In the genomic region with DNA sequence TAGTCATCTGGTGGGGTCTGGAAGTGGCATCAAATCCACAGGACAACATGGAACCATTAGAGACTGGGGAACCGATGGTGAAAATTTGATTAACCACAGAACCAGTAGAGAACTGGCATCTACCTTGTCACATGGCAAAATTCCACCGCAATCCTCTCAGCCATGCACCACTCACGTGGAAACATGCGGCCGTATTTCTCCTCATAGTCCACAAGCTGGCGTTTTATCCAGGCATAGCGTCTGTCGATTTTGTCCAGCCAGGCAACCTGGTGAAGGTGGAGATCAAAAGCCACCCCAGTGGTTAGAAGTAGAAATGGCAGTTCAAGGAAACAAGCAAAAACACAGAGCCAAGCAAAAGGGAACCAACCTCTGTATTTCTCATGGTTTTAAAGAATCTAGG, we compare ENCODE assay signal across 25 cellular contexts.
"Had no signal": no experiment of that assay in that cellular context is flagged by ENCODE, and none has a peak within 500 bp of the region (broad histone marks: within the 10 kb centered on the region; RNA-seq: fewer than 3 reads in every experiment).

No MANE protein-coding gene starts in this region.

- H3K4me1 ChIP-seq: colonic mucosa, prostate gland, testis, vagina had no signal

- H3K4me2 ChIP-seq: hepatocyte had no signal

- H3K27ac Mint-ChIP-seq: activated CD4-positive, alpha-beta memory T cell treated with anti-CD3 and anti-CD28 coated beads for 36 hours; activated naive CD4-positive, alpha-beta T cell treated with anti-CD3 and anti-CD28 coated beads, Interleukin-2, amount 10 ng/mL, durations not matched to agents 7 days and 5 days; activated naive CD8-positive, alpha-beta T cell treated with anti-CD3 and anti-CD28 coated beads, Interleukin-2, amount 50 U/mL, for 24 hours; activated T-cell treated with anti-CD3 and anti-CD28 coated beads, Interleukin-2, amount 50 U/mL, for 72 hours; natural killer cell; stimulated activated naive B cell treated with anti-CD40 and anti-IgM and Interleukin-4, amounts not matched to agents 10 μg/mL and 1 μg/mL and 100 μg/mL, for 72 hours; T-helper 1 cell treated with Interleukin-12 subunit alpha and Interleukin-12 subunit beta and Interleukin-4 antibody, amounts not matched to agents 30 μg/mL and 1 μg/mL, for 36 hours; type B pancreatic cell had no signal

- H3K36me3 ChIP-seq: colonic mucosa, prostate gland had no signal

- H3K79me2 ChIP-seq: hepatocyte had no signal

- H3K9me3 Mint-ChIP-seq: activated CD4-positive, alpha-beta memory T cell treated with anti-CD3 and anti-CD28 coated beads for 36 hours; activated naive CD4-positive, alpha-beta T cell treated with anti-CD3 and anti-CD28 coated beads, Interleukin-2, amount 10 ng/mL, durations not matched to agents 7 days and 5 days; activated naive CD8-positive, alpha-beta T cell treated with anti-CD3 and anti-CD28 coated beads, Interleukin-2, amount 50 U/mL, for 24 hours; activated T-cell treated with anti-CD3 and anti-CD28 coated beads, Interleukin-2, amount 50 U/mL, for 72 hours; natural killer cell; stimulated activated naive B cell treated with anti-CD40 and anti-IgM and Interleukin-4, amounts not matched to agents 10 μg/mL and 1 μg/mL and 100 μg/mL, for 72 hours; T-helper 1 cell treated with Interleukin-12 subunit alpha and Interleukin-12 subunit beta and Interleukin-4 antibody, amounts not matched to agents 30 μg/mL and 1 μg/mL, for 36 hours; type B pancreatic cell had no signal

- H3K4me1 Mint-ChIP-seq: natural killer cell; stimulated activated naive B cell treated with anti-CD40 and anti-IgM and Interleukin-4, amounts not matched to agents 10 μg/mL and 1 μg/mL and 100 μg/mL, for 72 hours had no signal

- H3K9me3 ChIP-seq: colonic mucosa, prostate gland, testis, vagina had no signal

- H3K36me3 Mint-ChIP-seq: natural killer cell had no signal

- H3K27ac ChIP-seq: cardiac muscle cell, colonic mucosa, hepatocyte, prostate gland, testis, vagina had no signal

- H3K27me3 Mint-ChIP-seq: activated CD4-positive, alpha-beta memory T cell treated with anti-CD3 and anti-CD28 coated beads for 36 hours; activated naive CD4-positive, alpha-beta T cell treated with anti-CD3 and anti-CD28 coated beads, Interleukin-2, amount 10 ng/mL, durations not matched to agents 7 days and 5 days; activated naive CD8-positive, alpha-beta T cell treated with anti-CD3 and anti-CD28 coated beads, Interleukin-2, amount 50 U/mL, for 24 hours; stimulated activated naive B cell treated with anti-CD40 and anti-IgM and Interleukin-4, amounts not matched to agents 10 μg/mL and 1 μg/mL and 100 μg/mL, for 72 hours; type B pancreatic cell had no signal

- H2AFZ ChIP-seq: hepatocyte had no signal

- DNase-seq: activated CD4-positive, alpha-beta memory T cell treated with anti-CD3 and anti-CD28 coated beads for 36 hours; activated CD4-positive, alpha-beta T cell treated with anti-CD3 and anti-CD28 coated beads for 48 hours; activated CD4-positive, CD25-positive, alpha-beta regulatory T cell; activated effector memory CD4-positive, alpha-beta T cell treated with Interleukin-2 at 50 U/mL for 16 hours; activated naive CD4-positive, alpha-beta T cell treated with anti-CD3 and anti-CD28 coated beads, Interleukin-2, amount 10 ng/mL, durations not matched to agents 7 days and 5 days; activated naive CD8-positive, alpha-beta T cell treated with anti-CD3 and anti-CD28 coated beads, Interleukin-2, amount 50 U/mL, for 24 hours; activated T-cell treated with anti-CD3 and anti-CD28 coated beads, Interleukin-2, amount 50 U/mL, for 72 hours; colonic mucosa; erythroblast; foreskin melanocyte; left ventricle myocardium superior; mammary epithelial cell; midbrain; natural killer cell; right cardiac atrium; stimulated activated CD4-positive, alpha-beta T cell treated with anti-CD3 and anti-CD28 coated beads, Interleukin-12 subunit alpha, Interleukin-12 subunit beta, amount 100 ng/mL, for 4 hours; stimulated activated CD4-positive, alpha-beta T cell treated with anti-CD3 and anti-CD28 coated beads, Interleukin-1b, Interleukin-23, amount 100 ng/mL, for 48 hours; stimulated activated naive B cell treated with anti-CD40 and anti-IgM and Interleukin-4, amounts not matched to agents 10 μg/mL and 1 μg/mL and 100 μg/mL, for 72 hours; testis had no signal

- H3K27me3 ChIP-seq: cardiac muscle cell, colonic mucosa, hepatocyte, testis, vagina had no signal

- H3K4me3 Mint-ChIP-seq: activated CD4-positive, alpha-beta memory T cell treated with anti-CD3 and anti-CD28 coated beads for 36 hours; activated naive CD4-positive, alpha-beta T cell treated with anti-CD3 and anti-CD28 coated beads, Interleukin-2, amount 10 ng/mL, durations not matched to agents 7 days and 5 days; activated naive CD8-positive, alpha-beta T cell treated with anti-CD3 and anti-CD28 coated beads, Interleukin-2, amount 50 U/mL, for 24 hours; activated T-cell treated with anti-CD3 and anti-CD28 coated beads, Interleukin-2, amount 50 U/mL, for 72 hours; natural killer cell; stimulated activated naive B cell treated with anti-CD40 and anti-IgM and Interleukin-4, amounts not matched to agents 10 μg/mL and 1 μg/mL and 100 μg/mL, for 72 hours; T-helper 1 cell treated with Interleukin-12 subunit alpha and Interleukin-12 subunit beta and Interleukin-4 antibody, amounts not matched to agents 30 μg/mL and 1 μg/mL, for 36 hours; type B pancreatic cell had no signal

- H3K4me3 ChIP-seq: cardiac muscle cell, colonic mucosa, hepatocyte, prostate gland, testis, vagina had no signal
